Comparison of ENCODE assay signal across 20 cellular contexts in genomic region chr4:140246216-140246615, GRCh38.
A peak's percentile ranks its signal among the peaks of the same experiment; 100 is the strongest.
DNase-seq lines count a peak whose midpoint lies in the region; ATAC-seq lines count a peak whose summit lies in the region.
"Had no signal": no experiment of that assay in that cellular context is flagged by ENCODE, and none has a peak within 500 bp of the region (broad histone marks: within the 10 kb centered on the region; RNA-seq: fewer than 3 reads in every experiment).

No MANE protein-coding gene starts in this region.

- no peak overlapping the region for H3K9ac ChIP-seq in neuronal stem cell (ENCODE audit: low read depth, low read length, poor library complexity)
- H3K9ac ChIP-seq: BLaER1 treated with 17β-estradiol and CSF1 and Interleukin-3, amounts not matched to agents 10 nM and 100 nM had no signal

- H3K27me3 ChIP-seq in neuronal stem cell (ENCODE audit: control insufficient read depth in 3 of 3, insufficient read depth in 3 of 3, low read depth in 1 of 3, low read length in 3 of 3): no peaks in the 10 kb centered on the region
- H3K27me3 ChIP-seq: BE2C; BLaER1 treated with 17β-estradiol and CSF1 and Interleukin-3, amounts not matched to agents 10 nM and 100 nM had no signal

- no peak overlapping the region for H2BK12ac ChIP-seq in neuronal stem cell (ENCODE audit: low read length)

- no peak overlapping the region for H2BK120ac ChIP-seq in neuronal stem cell (ENCODE audit: low read depth, low read length)

- no peaks in the 10 kb centered on the region for H3K36me3 ChIP-seq in neuronal stem cell (replicated peaks in 1 of 2; ENCODE audit: control insufficient read depth in 2 of 2, insufficient read depth in 2 of 2, low read length in 2 of 2)
- H3K36me3 ChIP-seq: BE2C; BLaER1 treated with 17β-estradiol and CSF1 and Interleukin-3, amounts not matched to agents 10 nM and 100 nM had no signal

- peaks cover 3% of the 10 kb centered on the region for H3K27me3 Mint-ChIP-seq in activated CD4-positive, alpha-beta memory T cell treated with anti-CD3 and anti-CD28 coated beads for 36 hours
- H3K27me3 Mint-ChIP-seq: CD4-positive, alpha-beta T cell had no signal

- CTCF ChIA-PET in activated CD4-positive, alpha-beta memory T cell treated with anti-CD3 and anti-CD28 coated beads for 36 hours (lab: Charles Lee): no interaction called here

- peaks cover 21% of the 10 kb centered on the region for H3K4me1 Mint-ChIP-seq in activated CD4-positive, alpha-beta memory T cell treated with anti-CD3 and anti-CD28 coated beads for 36 hours (ENCODE audit: low read depth)

- H2AK5ac ChIP-seq in neuronal stem cell (ENCODE audit: low read depth, low read length): no peak overlapping the region

- H3K4ac ChIP-seq in neuronal stem cell (ENCODE audit: low read length): no peak overlapping the region

- no peak overlapping the region for H3K14ac ChIP-seq in neuronal stem cell (ENCODE audit: low read length)

- peak overlapping the region; percentile 5 for H4K91ac ChIP-seq in neuronal stem cell (ENCODE audit: low read depth, low read length, poor library complexity)

- DNase-seq in DMS 273 (lab: John Stamatoyannopoulos, UW; ENCODE audit: unreplicated experiment) (peak; percentile 12), DMS 273 treated with DMSO at 0.1 percent for 48 hours (lab: John Stamatoyannopoulos, UW) (no peak), NCI-H446 (lab: John Stamatoyannopoulos, UW) (peak; percentile 50 to 82), neuronal stem cell (ENCODE audit: low spot score) (no peak), posterior vena cava (ENCODE audit: low spot score) (no peak)
- no peak for DNase-seq in activated CD4-positive, alpha-beta memory T cell treated with anti-CD3 and anti-CD28 coated beads for 36 hours
- DNase-seq: AML-193; BE2C; CD4-positive, alpha-beta T cell; CD8-positive, alpha-beta memory T cell; DMS153; DND-41; EL; GF-D8; H7; HCEC 1CT had no signal

- H2AFZ ChIP-seq in neuronal stem cell (ENCODE audit: low read length): no peak overlapping the region

- no peaks in the 10 kb centered on the region for H3K79me1 ChIP-seq in neuronal stem cell (ENCODE audit: low read depth, low read length)

- H3K9me3 Mint-ChIP-seq in activated CD4-positive, alpha-beta memory T cell treated with anti-CD3 and anti-CD28 coated beads for 36 hours: no peaks in the 10 kb centered on the region
- H3K9me3 Mint-ChIP-seq: CD4-positive, alpha-beta T cell; CD8-positive, alpha-beta memory T cell had no signal

- H2BK5ac ChIP-seq in neuronal stem cell (ENCODE audit: low read length): no peak overlapping the region

- no peak overlapping the region for H3K4me3 ChIP-seq in neuronal stem cell (ENCODE audit: low read length in 2 of 2)
- H3K4me3 ChIP-seq: BLaER1 treated with 17β-estradiol and CSF1 and Interleukin-3, amounts not matched to agents 10 nM and 100 nM had no signal

- WGBS in neuronal stem cell (ENCODE audit: extremely low coverage in 2 of 2, insufficient read length in 2 of 2, insufficient replicate concordance in 1 of 2), 2 donors: no CpG with 5 or more reads among the region's 3 CpGs

- no peak for ATAC-seq in GM18517 (IDR thresholded peaks at IDR 0.05; ENCODE audit: unreplicated experiment)

- POLR2A ChIA-PET in activated CD4-positive, alpha-beta memory T cell treated with anti-CD3 and anti-CD28 coated beads for 36 hours (lab: Charles Lee): no interaction called here

- no peaks in the 10 kb centered on the region for H3K36me3 Mint-ChIP-seq in activated CD4-positive, alpha-beta memory T cell treated with anti-CD3 and anti-CD28 coated beads for 36 hours
- H3K36me3 Mint-ChIP-seq: CD8-positive, alpha-beta memory T cell had no signal

- intact Hi-C loops in activated CD4-positive, alpha-beta memory T cell treated with anti-CD3 and anti-CD28 coated beads for 36 hours (cut with micrococcal nuclease): no loop called here
- intact Hi-C loops in posterior vena cava (cut with DNase I): no loop called here

- H3K4me2 ChIP-seq in neuronal stem cell (ENCODE audit: insufficient read depth, low read length, poor library complexity, severe bottlenecking): no peak overlapping the region

- H3K27ac ChIP-seq in neuronal stem cell (replicated peaks; ENCODE audit: low read length): no peak overlapping the region
- H3K27ac ChIP-seq: 22Rv1; BLaER1 treated with 17β-estradiol and CSF1 and Interleukin-3, amounts not matched to agents 10 nM and 100 nM had no signal

- peaks cover 5 to 20% of the 10 kb centered on the region in 2 donors for H3K4me1 ChIP-seq in neuronal stem cell (ENCODE audit: control insufficient read depth in 2 of 2, insufficient read depth in 1 of 2, low read depth in 1 of 2, low read length in 2 of 2)

- H4K8ac ChIP-seq in neuronal stem cell (ENCODE audit: low read depth, low read length): no peak overlapping the region

- no peak overlapping the region for H2BK15ac ChIP-seq in neuronal stem cell (ENCODE audit: low read length)

- H3K9me3 ChIP-seq in neuronal stem cell (replicated peaks in 1 of 2; ENCODE audit: control insufficient read depth in 2 of 2, insufficient read depth in 1 of 2, low read depth in 1 of 2, low read length in 2 of 2): no peaks in the 10 kb centered on the region
- H3K9me3 ChIP-seq: BE2C; BLaER1 treated with 17β-estradiol and CSF1 and Interleukin-3, amounts not matched to agents 10 nM and 100 nM had no signal

- H3K18ac ChIP-seq in neuronal stem cell (ENCODE audit: low read length): no peak overlapping the region

- H3K4me3 Mint-ChIP-seq in activated CD4-positive, alpha-beta memory T cell treated with anti-CD3 and anti-CD28 coated beads for 36 hours: no peak overlapping the region
- H3K4me3 Mint-ChIP-seq: CD14-positive monocyte; CD4-positive, alpha-beta T cell; CD8-positive, alpha-beta memory T cell had no signal

- H3K23ac ChIP-seq in neuronal stem cell (ENCODE audit: low read depth, low read length, poor library complexity): no peak overlapping the region

- no peak overlapping the region for H3K27ac Mint-ChIP-seq in activated CD4-positive, alpha-beta memory T cell treated with anti-CD3 and anti-CD28 coated beads for 36 hours
- H3K27ac Mint-ChIP-seq: CD14-positive monocyte; CD4-positive, alpha-beta T cell; CD8-positive, alpha-beta memory T cell had no signal

Comparison
In these comparisons a context has a peak if more than half of its experiments do, and no peak if none do; other contexts are left out.
1. DNase-seq: peak in DMS 273 (single experiment) and NCI-H446 (2 of 2); none in DMS 273 treated with DMSO at 0.1 percent for 48 hours (single experiment), neuronal stem cell (single experiment), activated CD4-positive, alpha-beta memory T cell treated with anti-CD3 and anti-CD28 coated beads for 36 hours (single experiment) and posterior vena cava (single experiment).